22 cellular contexts compared by ENCODE assay signal in genomic region chr7:39407139-39407538, GRCh38.
A peak's percentile ranks its signal among the peaks of the same experiment; 100 is the strongest.
DNase-seq lines count a peak whose midpoint lies in the region; ATAC-seq and TF ChIP-seq lines count a peak whose summit lies in the region.
"Had no signal": no experiment of that assay in that cellular context is flagged by ENCODE, and none has a peak within 500 bp of the region (broad histone marks: within the 10 kb centered on the region; RNA-seq: fewer than 3 reads in every experiment).

No MANE protein-coding gene starts in this region.

- no peak for TF ChIP-seq POLR2A in gastrocnemius medialis (IDR thresholded peaks at IDR 0.05)

- in situ Hi-C loops in gastrocnemius medialis (cut with MboI; ENCODE audit: low sequenced_read_pairs in 4 of 4), result no loop called here

- no peak overlapping the region for H3K4me3 ChIP-seq in effector memory CD4-positive, alpha-beta T cell (ENCODE audit: insufficient read depth, low read depth, low read length, poor library complexity, severe bottlenecking)
- H3K4me3 ChIP-seq in gastrocnemius medialis, result no peak overlapping the region
- H3K4me3 ChIP-seq: colonic mucosa, prostate gland, SK-N-MC, thyroid gland, vagina had no signal

- H3K9me3 ChIP-seq in effector memory CD4-positive, alpha-beta T cell (ENCODE audit: control insufficient read depth, low read length), result no peaks in the 10 kb centered on the region
- no peaks in the 10 kb centered on the region for H3K9me3 ChIP-seq in gastrocnemius medialis
- H3K9me3 ChIP-seq: colonic mucosa, prostate gland, thyroid gland, vagina had no signal

- no peak for ATAC-seq in gastrocnemius medialis
- ATAC-seq: effector memory CD8-positive, alpha-beta T cell had no signal

- no peak for TF ChIP-seq CTCF in gastrocnemius medialis (IDR thresholded peaks at IDR 0.05 in 4 of 5, conservative IDR thresholded peaks at IDR 0.05 in 1 of 5)

- no peaks in the 10 kb centered on the region for H3K36me3 ChIP-seq in effector memory CD4-positive, alpha-beta T cell (ENCODE audit: control insufficient read depth, insufficient read depth, low read length)
- H3K36me3 ChIP-seq in gastrocnemius medialis, result no peaks in the 10 kb centered on the region
- H3K36me3 ChIP-seq: colonic mucosa, prostate gland, thyroid gland, vagina had no signal

- DNase-seq in NCI-H1105 treated with DMSO at 0.1 percent for 48 hours (lab: John Stamatoyannopoulos, UW), result peak; percentile 27
- DNase-seq in NCI-H1105 (lab: John Stamatoyannopoulos, UW), result no peak
- DNase-seq in COLO668 (lab: John Stamatoyannopoulos, UW; ENCODE audit: unreplicated experiment), result peak; percentile 72
- peak; percentile 15 for DNase-seq in NCI-H446 treated with DMSO at 0.1 percent for 48 hours (lab: John Stamatoyannopoulos, UW)
- peak; percentile 6 for DNase-seq in glomerular visceral epithelial cell (ENCODE audit: extremely low spot score)
- DNase-seq in effector memory CD4-positive, alpha-beta T cell, result no peak
- no peak for DNase-seq in cerebellar nuclear complex (lab: John Stamatoyannopoulos, UW)
- DNase-seq in gastrocnemius medialis, result no peak
- DNase-seq: activated effector memory CD4-positive, alpha-beta T cell treated with anti-CD3 and anti-CD28 coated beads, Interleukin-2, amount 50 U/mL, for 16 hours; activated T-cell treated with anti-CD3 and anti-CD28 coated beads, Interleukin-2, amount 50 U/mL, for 24 hours; CD4-positive, alpha-beta T cell; colonic mucosa; effector memory CD8-positive, alpha-beta T cell; erythroblast; NCI-H1092; NCI-H187; NCI-H226; stimulated activated CD4-positive, alpha-beta T cell treated with anti-CD3 and anti-CD28 coated beads, Interleukin-4, amount 100 ng/mL, for 1 hour had no signal

- no peak overlapping the region for H3K27ac ChIP-seq in effector memory CD4-positive, alpha-beta T cell (ENCODE audit: insufficient read depth, low read length, poor library complexity, severe bottlenecking)
- no peak overlapping the region for H3K27ac ChIP-seq in gastrocnemius medialis
- H3K27ac ChIP-seq: colonic mucosa, prostate gland, SK-N-MC, thyroid gland, vagina had no signal

- intact Hi-C loops in gastrocnemius medialis (cut with DNase I; ENCODE audit: low total_unique reads), result no loop called here

- H3K4me1 ChIP-seq in effector memory CD4-positive, alpha-beta T cell (ENCODE audit: control insufficient read depth, insufficient read depth, low read length, poor library complexity, severe bottlenecking), result no peaks in the 10 kb centered on the region
- no peaks in the 10 kb centered on the region for H3K4me1 ChIP-seq in gastrocnemius medialis
- H3K4me1 ChIP-seq: colonic mucosa, prostate gland, thyroid gland, vagina had no signal

- no peaks in the 10 kb centered on the region for H3K27me3 ChIP-seq in effector memory CD4-positive, alpha-beta T cell (replicated peaks; ENCODE audit: control insufficient read depth, insufficient read depth, low read length, poor library complexity, severe bottlenecking)
- H3K27me3 ChIP-seq in gastrocnemius medialis, result no peaks in the 10 kb centered on the region
- H3K27me3 ChIP-seq: colonic mucosa, thyroid gland, vagina had no signal

Comparison
In these comparisons a context has a peak if more than half of its experiments do, and no peak if none do; other contexts are left out.
1. DNase-seq: peak in NCI-H1105 treated with DMSO at 0.1 percent for 48 hours (single experiment), COLO668 (single experiment), NCI-H446 treated with DMSO at 0.1 percent for 48 hours (single experiment) and glomerular visceral epithelial cell (single experiment); none in NCI-H1105 (single experiment), effector memory CD4-positive, alpha-beta T cell (0 of 3), cerebellar nuclear complex (0 of 2) and gastrocnemius medialis (0 of 2).